ENCODE assay signal across 27 cellular contexts in the genomic region with DNA sequence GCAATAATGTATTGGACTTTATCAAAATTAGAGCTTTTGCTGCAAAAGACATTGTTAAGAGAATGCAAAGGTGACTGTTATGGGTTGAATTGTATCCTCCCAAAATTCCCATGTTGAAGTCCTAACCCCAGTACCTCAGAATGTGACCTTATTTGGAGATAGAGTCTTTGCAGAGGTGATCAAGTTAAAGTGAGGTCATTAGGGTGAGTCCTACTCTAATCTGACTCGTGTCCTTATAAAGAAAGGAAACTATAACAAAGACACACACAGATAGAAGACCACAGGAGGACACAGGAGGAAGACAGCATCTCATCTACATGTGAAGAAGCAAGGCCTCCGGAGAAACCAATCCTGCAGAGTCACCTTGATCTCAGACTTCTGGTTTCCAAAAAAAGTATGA.
"Had no signal": no experiment of that assay in that cellular context is flagged by ENCODE, and none has a peak within 500 bp of the region (broad histone marks: within the 10 kb centered on the region; RNA-seq: fewer than 3 reads in every experiment).

No MANE protein-coding gene starts in this region.

- H3K4me3 ChIP-seq: coronary artery, dorsolateral prefrontal cortex, esophagus squamous epithelium, gastrocnemius medialis, heart right ventricle, left lung, lower lobe of right lung had no signal

- H3K4me3 Mint-ChIP-seq: naive thymus-derived CD4-positive, alpha-beta T cell had no signal

- H3K9me3 ChIP-seq: esophagus squamous epithelium, gastrocnemius medialis, left lung, lower lobe of right lung had no signal

- ATAC-seq: esophagus mucosa; gastrocnemius medialis; heart right ventricle; left cardiac atrium; left lung; left ventricle myocardium superior; lower lobe of right lung; naive thymus-derived CD4-positive, alpha-beta T cell had no signal

- FAIRE-seq: colon, endometrium, islet of Langerhans, keratinocyte had no signal

- H3K27ac ChIP-seq: coronary artery, dorsolateral prefrontal cortex, epithelial cell of prostate, esophagus squamous epithelium, gastrocnemius medialis, heart right ventricle, left lung, lower lobe of right lung had no signal

- H3K27ac Mint-ChIP-seq: naive thymus-derived CD4-positive, alpha-beta T cell had no signal

- H3K36me3 ChIP-seq: esophagus squamous epithelium, gastrocnemius medialis, heart right ventricle, left lung, lower lobe of right lung had no signal

- H3K4me1 Mint-ChIP-seq: naive thymus-derived CD4-positive, alpha-beta T cell had no signal

- DNase-seq: dermis blood vessel endothelial cell; dorsolateral prefrontal cortex; effector CD4-positive, alpha-beta T cell; effector memory CD4-positive, alpha-beta T cell; erythroblast; esophagus squamous epithelium; foreskin fibroblast; foreskin melanocyte; gastrocnemius medialis; glutamatergic neuron; head of caudate nucleus; heart right ventricle; hippocampal formation; left cardiac atrium; left lung; left ventricle myocardium superior; lower lobe of right lung; mesenchymal stem cell; midbrain; naive thymus-derived CD4-positive, alpha-beta T cell had no signal

- H3K27me3 ChIP-seq: dorsolateral prefrontal cortex had no signal

- H3K4me1 ChIP-seq: gastrocnemius medialis, heart right ventricle, left lung, lower lobe of right lung had no signal
